11 cellular contexts compared by ENCODE assay signal in the genomic region with DNA sequence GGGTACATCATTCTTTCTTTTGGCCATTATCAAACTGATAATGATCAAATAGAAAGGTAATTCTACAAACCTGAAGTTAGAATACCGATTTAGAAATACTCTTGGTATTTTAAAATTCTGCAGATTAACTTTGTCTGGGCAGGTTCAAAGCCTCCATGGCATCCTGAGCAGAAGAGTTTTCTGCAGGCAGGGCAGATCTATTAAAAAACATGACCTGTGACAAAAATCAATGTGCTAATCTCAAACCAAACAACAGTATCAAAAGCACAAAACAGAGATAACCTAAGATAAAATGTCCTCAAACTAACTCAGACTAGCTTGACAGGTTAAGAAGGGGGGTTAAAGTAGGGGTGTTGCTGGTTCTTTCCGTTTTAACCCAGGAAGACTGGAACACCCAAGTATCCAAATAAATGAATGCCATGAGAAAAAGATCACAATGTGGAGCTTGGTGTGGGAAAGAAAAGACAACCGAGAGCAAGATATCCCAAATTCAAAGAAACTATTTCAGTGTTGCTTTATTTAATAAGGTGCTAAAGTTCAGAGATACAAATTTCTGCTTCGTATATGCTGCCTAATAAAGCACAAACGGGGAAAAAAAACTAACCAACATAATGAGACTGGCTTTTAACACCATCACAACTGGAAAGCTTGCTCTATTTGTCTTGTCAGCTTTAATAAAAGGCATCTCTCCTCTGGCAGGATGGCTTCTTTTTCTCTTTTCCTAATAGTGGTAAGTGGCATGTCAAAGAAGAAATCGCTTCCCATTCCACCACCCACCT. TPM values are rescaled to one million over a fixed set of nuclear protein-coding genes. Genes with fewer than 3 reads are reported as not detected.
A peak's percentile ranks its signal among the peaks of the same experiment; 100 is the strongest.
DNase-seq lines count a peak whose midpoint lies in the region; ATAC-seq, FAIRE-seq and TF ChIP-seq lines count a peak whose summit lies in the region.
"Had no signal": no experiment of that assay in that cellular context is flagged by ENCODE, and none has a peak within 500 bp of the region (broad histone marks: within the 10 kb centered on the region; RNA-seq: fewer than 3 reads in every experiment).

No MANE protein-coding gene starts in this region.

- H3K27ac ChIP-seq in heart left ventricle (peak overlapping the region in 11 of 12 donors; percentile 76 to 93 (median 88)), mesenchymal stem cell (ENCODE audit: low read length, poor library complexity, severe bottlenecking) (peak overlapping the region; percentile 45), vagina (peak overlapping the region; percentile 91), adrenal gland (no peak overlapping the region)

- H3K27ac Mint-ChIP-seq in chondrocyte (ENCODE audit: unreplicated experiment): peak overlapping the region; percentile 86

- 28 to 34% (median 31%) methylated on average over 6 of the region's 6 CpGs for WGBS in heart left ventricle, 4 donors
- WGBS in mesenchymal stem cell: 39% methylated on average over 5 of the region's 6 CpGs
- 37 to 56% (median 53%) methylated on average over 6 of the region's 6 CpGs for WGBS in adrenal gland, 4 donors

- no peaks in the 10 kb centered on the region for H3K9me3 Mint-ChIP-seq in chondrocyte (ENCODE audit: low read depth)

- no peak overlapping the region for H3K18ac ChIP-seq in mesenchymal stem cell (ENCODE audit: low read depth in 1 of 2, low read length in 2 of 2)

- TF ChIP-seq POLR2A in heart left ventricle (IDR thresholded peaks at IDR 0.05): no peak
- no peak for TF ChIP-seq POLR2A in vagina (IDR thresholded peaks at IDR 0.05)
- TF ChIP-seq POLR2A in adrenal gland (IDR thresholded peaks at IDR 0.05): no peak

- H2AK5ac ChIP-seq in mesenchymal stem cell (ENCODE audit: low read length, severe bottlenecking): no peak overlapping the region

- no peaks in the 10 kb centered on the region for H3K27me3 Mint-ChIP-seq in chondrocyte (ENCODE audit: low read depth)

- H4K91ac ChIP-seq in mesenchymal stem cell (ENCODE audit: low read length): no peak overlapping the region

- H3K4me1 ChIP-seq in heart left ventricle: peaks cover 0 to 38% (median 11%) of the 10 kb centered on the region in 12 donors
- peaks cover 1% of the 10 kb centered on the region for H3K4me1 ChIP-seq in mesenchymal stem cell (ENCODE audit: control insufficient read depth, insufficient read depth, low read depth, low read length)
- peaks cover 24% of the 10 kb centered on the region for H3K4me1 ChIP-seq in vagina
- H3K4me1 ChIP-seq in adrenal gland (replicated peaks in 1 of 2): peaks cover 18 to 30% of the 10 kb centered on the region in 2 donors

- H2BK12ac ChIP-seq in mesenchymal stem cell (ENCODE audit: low read length in 2 of 2): no peak overlapping the region

- no peaks in the 10 kb centered on the region for H3K36me3 Mint-ChIP-seq in chondrocyte (ENCODE audit: low read depth)

- peak overlapping the region; percentile 66 for H3K4me2 ChIP-seq in mesenchymal stem cell (ENCODE audit: low read length, poor library complexity, severe bottlenecking)

- no peaks in the 10 kb centered on the region for H3K79me1 ChIP-seq in mesenchymal stem cell (replicated peaks; ENCODE audit: low read length, poor library complexity, severe bottlenecking)

- no peak overlapping the region for H3K14ac ChIP-seq in mesenchymal stem cell (ENCODE audit: low read length in 2 of 2)

- H3K27me3 ChIP-seq in heart left ventricle (peaks cover 0 to 65% (median 16%) of the 10 kb centered on the region in 9 donors), mesenchymal stem cell (ENCODE audit: control insufficient read depth in 1 of 2, insufficient read depth in 1 of 2, low read length in 2 of 2) (no peaks in the 10 kb centered on the region), vagina (no peaks in the 10 kb centered on the region), adrenal gland (peaks cover 17% of the 10 kb centered on the region)

- intact Hi-C loops in heart left ventricle (cut with DNase I): no loop called here
- intact Hi-C loops in left cardiac atrium (cut with DNase I): no loop called here
- intact Hi-C loops in vagina (cut with DNase I): no loop called here
- intact Hi-C loops in adrenal gland (cut with DNase I): no loop called here

- no peak for ATAC-seq in heart left ventricle
- no peak for ATAC-seq in left cardiac atrium
- ATAC-seq: gastroesophageal sphincter had no signal

- DNase-seq in heart left ventricle (no peak), left cardiac atrium (no peak), chondrocyte (ENCODE audit: low spot score) (no peak), mesenchymal stem cell (no peak), vagina (ENCODE audit: extremely low spot score in 2 of 2) (no peak), adrenal gland (no peak), HUDEP-2 (lab: John Stamatoyannopoulos, UW; ENCODE audit: unreplicated experiment in 76 of 76) (no peak), urothelium cell line (ENCODE audit: low spot score) (no peak)
- DNase-seq: activated gamma-delta T cell had no signal

- no peak overlapping the region for H2BK5ac ChIP-seq in mesenchymal stem cell (ENCODE audit: low read depth, low read length, poor library complexity, severe bottlenecking)

- no peaks in the 10 kb centered on the region for H3K9me3 ChIP-seq in heart left ventricle
- H3K9me3 ChIP-seq in mesenchymal stem cell (ENCODE audit: control insufficient read depth, low read length): no peaks in the 10 kb centered on the region
- no peaks in the 10 kb centered on the region for H3K9me3 ChIP-seq in vagina
- H3K9me3 ChIP-seq in adrenal gland (replicated peaks in 1 of 3): no peaks in the 10 kb centered on the region
- H3K9me3 ChIP-seq: gastroesophageal sphincter, tibial nerve had no signal

- no peak overlapping the region for H2BK15ac ChIP-seq in mesenchymal stem cell (ENCODE audit: low read depth, poor library complexity, severe bottlenecking)

- no peak overlapping the region for H2AFZ ChIP-seq in mesenchymal stem cell (ENCODE audit: low read depth, low read length)

- no peak overlapping the region for H3K4ac ChIP-seq in mesenchymal stem cell (ENCODE audit: low read depth in 1 of 2, low read length in 2 of 2)

- no peak for TF ChIP-seq CTCF in heart left ventricle (IDR thresholded peaks at IDR 0.05)
- no peak for TF ChIP-seq CTCF in chondrocyte (IDR thresholded peaks at IDR 0.05)
- no peak for TF ChIP-seq CTCF in vagina (IDR thresholded peaks at IDR 0.05)
- no peak for TF ChIP-seq CTCF in adrenal gland (IDR thresholded peaks at IDR 0.05)

- H2BK120ac ChIP-seq in mesenchymal stem cell (ENCODE audit: low read depth, low read length): no peak overlapping the region

- H3K4me3 Mint-ChIP-seq in chondrocyte (ENCODE audit: unreplicated experiment): peak overlapping the region; percentile 91

- H3K36me3 ChIP-seq in heart left ventricle (no peaks in the 10 kb centered on the region), mesenchymal stem cell (ENCODE audit: control insufficient read depth in 1 of 2, insufficient read depth in 2 of 2, low read depth in 1 of 2, low read length in 2 of 2) (no peaks in the 10 kb centered on the region), vagina (no peaks in the 10 kb centered on the region), adrenal gland (replicated peaks in 1 of 2) (no peaks in the 10 kb centered on the region)
- H3K36me3 ChIP-seq: gastroesophageal sphincter, tibial nerve had no signal

- H3K4me1 Mint-ChIP-seq in chondrocyte (ENCODE audit: low read depth): peaks cover 32% of the 10 kb centered on the region

- FAIRE-seq in urothelium cell line (lab: Jason Lieb, UNC): no peak

- no peak overlapping the region for H4K8ac ChIP-seq in mesenchymal stem cell (ENCODE audit: low read length)

- no peak overlapping the region for H3K23ac ChIP-seq in mesenchymal stem cell (ENCODE audit: low read length in 2 of 2)

- H3K9ac ChIP-seq in mesenchymal stem cell (ENCODE audit: low read length): peak overlapping the region; percentile 89

- peak overlapping the region; percentile 4 to 79 (median 63) for H3K4me3 ChIP-seq in heart left ventricle
- peak overlapping the region in 1 of 2 experiments; percentile 88 for H3K4me3 ChIP-seq in mesenchymal stem cell (ENCODE audit: insufficient read depth in 1 of 2, low read depth in 1 of 2, low read length in 2 of 2)
- H3K4me3 ChIP-seq in vagina: peak overlapping the region; percentile 39 to 74
- peak overlapping the region in 1 of 4 donors; percentile 88 for H3K4me3 ChIP-seq in adrenal gland

RNA-seq across cellular contexts. Expression of gene EFNA5, which starts 2.4 kb away (rescaled TPM):
- total RNA-seq in heart left ventricle (10 to 100 TPM; 20.9 to 58.4 (median 31.0) TPM), left cardiac atrium (10 to 100 TPM; 23.9 to 29.2 TPM), chondrocyte (34.8 to 38.9 TPM (median 37.5 TPM) in 3 replicates), vagina (11.8 TPM), adrenal gland (1 to 10 TPM in 5 of 8 donors, under 1 TPM in 3; 0.06 to 2.8 (median 1.8) TPM)
- polyA plus RNA-seq in heart left ventricle (10 to 100 TPM in 1 of 2 donors, 1 to 10 TPM in 1; 6.1 to 19.0 TPM), adrenal gland (1 to 10 TPM in 2 of 3 donors, under 1 TPM in 1; 0.81 to 1.6 (median 1.4) TPM)
- polyA plus RNA-seq in mesenchymal stem cell (2013, experiment 1 of 2): 3.6 TPM
- 4.0 TPM for polyA plus RNA-seq in mesenchymal stem cell (2013, experiment 2 of 2)

Comparison
In these comparisons a context has a peak if more than half of its experiments do, and no peak if none do; other contexts are left out.
1. H3K27ac ChIP-seq: peak in heart left ventricle (11 of 12), mesenchymal stem cell (single experiment) and vagina (single experiment); none in adrenal gland (0 of 5).